In genomic region chr9:131309526-131310276, GRCh38 we compare ENCODE assay signal across 23 cellular contexts. TPM values are rescaled to one million over a fixed set of nuclear protein-coding genes. Genes with fewer than 3 reads are reported as not detected.
DNase-seq lines count a peak whose midpoint lies in the region; ATAC-seq and TF ChIP-seq lines count a peak whose summit lies in the region.
"Had no signal": no experiment of that assay in that cellular context is flagged by ENCODE, and none has a peak within 500 bp of the region (broad histone marks: within the 10 kb centered on the region; RNA-seq: fewer than 3 reads in every experiment).

No MANE protein-coding gene starts in this region.

- ATAC-seq in Right ventricle myocardium inferior (no peak), left ventricle myocardium superior (no peak), T-helper 17 cell (no peak), gastrocnemius medialis (no peak), HG02938 (IDR thresholded peaks at IDR 0.05; ENCODE audit: unreplicated experiment) (no peak), GM19455 (IDR thresholded peaks at IDR 0.05; ENCODE audit: unreplicated experiment) (no peak)
- ATAC-seq in central memory CD8-positive, alpha-beta T cell (replicated peaks; ENCODE audit: extremely low read depth, poor library complexity, severe bottlenecking) = no peak
- ATAC-seq: PC-3, SK-N-SH treated with all-trans-retinoic acid at 6 μM for 48 hours had no signal

- intact Hi-C loops in Right ventricle myocardium inferior (cut with DNase I) (no loop called here), left ventricle myocardium superior (cut with micrococcal nuclease) (no loop called here), gastrocnemius medialis (cut with DNase I; ENCODE audit: low total_unique reads) (no loop called here)

- peaks cover 17% of the 10 kb centered on the region for H3K4me1 Mint-ChIP-seq in T-helper 17 cell
- peaks cover 11% of the 10 kb centered on the region for H3K4me1 Mint-ChIP-seq in central memory CD8-positive, alpha-beta T cell

- H3K9me3 ChIP-seq in T-helper 17 cell (ENCODE audit: control insufficient read depth, low read length, poor library complexity, severe bottlenecking) (no peaks in the 10 kb centered on the region), gastrocnemius medialis (no peaks in the 10 kb centered on the region)
- H3K9me3 ChIP-seq: SJCRH30 had no signal

- no peaks in the 10 kb centered on the region for H3K9me3 Mint-ChIP-seq in central memory CD8-positive, alpha-beta T cell

- in situ Hi-C loops in gastrocnemius medialis (cut with MboI; ENCODE audit: low sequenced_read_pairs in 4 of 4) = no loop called here

- H3K36me3 ChIP-seq in gastrocnemius medialis = no peaks in the 10 kb centered on the region
- H3K36me3 ChIP-seq: SJCRH30 had no signal

- H3K27ac ChIP-seq in gastrocnemius medialis = peak overlapping the region; percentile 71 to 80 (median 78)
- H3K27ac ChIP-seq: SJCRH30 had no signal

- H3K4me1 ChIP-seq in gastrocnemius medialis = peaks cover 17 to 22% of the 10 kb centered on the region in 2 donors

- H3K4me3 Mint-ChIP-seq in T-helper 17 cell = no peak overlapping the region
- no peak overlapping the region for H3K4me3 Mint-ChIP-seq in central memory CD8-positive, alpha-beta T cell

- TF ChIP-seq CTCF in gastrocnemius medialis (IDR thresholded peaks at IDR 0.05 in 4 of 5, conservative IDR thresholded peaks at IDR 0.05 in 1 of 5) = no peak

- no peaks in the 10 kb centered on the region for H3K27me3 ChIP-seq in gastrocnemius medialis
- H3K27me3 ChIP-seq: SJCRH30 had no signal

- no peak overlapping the region for H3K4me3 ChIP-seq in gastrocnemius medialis
- H3K4me3 ChIP-seq: SJCRH30 had no signal

- H3K27me3 Mint-ChIP-seq in T-helper 17 cell = no peaks in the 10 kb centered on the region
- H3K27me3 Mint-ChIP-seq in central memory CD8-positive, alpha-beta T cell = no peaks in the 10 kb centered on the region

- peak overlapping the region; percentile 61 for H3K27ac Mint-ChIP-seq in T-helper 17 cell
- peak overlapping the region; percentile 64 for H3K27ac Mint-ChIP-seq in central memory CD8-positive, alpha-beta T cell (ENCODE audit: low read depth)
- H3K27ac Mint-ChIP-seq: CD14-positive monocyte had no signal

- H3K36me3 Mint-ChIP-seq in T-helper 17 cell (ENCODE audit: low read depth) = no peaks in the 10 kb centered on the region
- H3K36me3 Mint-ChIP-seq in central memory CD8-positive, alpha-beta T cell (ENCODE audit: insufficient read depth) = no peaks in the 10 kb centered on the region
- H3K36me3 Mint-ChIP-seq: CD14-positive monocyte had no signal

- peak; percentile 57 for DNase-seq in Right ventricle myocardium inferior (ENCODE audit: missing footprints)
- no peak for DNase-seq in left ventricle myocardium superior
- DNase-seq in T-helper 17 cell = no peak
- no peak for DNase-seq in central memory CD8-positive, alpha-beta T cell (ENCODE audit: low spot score in 2 of 2)
- no peak for DNase-seq in gastrocnemius medialis
- DNase-seq: Calu3, DMS153, DND-41, KBM-7, MV-4-11, NCI-H1105 treated with DMSO at 0.1 percent for 48 hours, NCI-H146, NCI-H1930, NCI-H2107, NCI-H524, PC-3 had no signal

- TF ChIP-seq POLR2A in gastrocnemius medialis (IDR thresholded peaks at IDR 0.05) = no peak

RNA-seq across cellular contexts. Expression of gene PLPP7, which starts 20.2 kb away (rescaled TPM):
- total RNA-seq in Right ventricle myocardium inferior (107 TPM), left ventricle myocardium superior (127 TPM), T-helper 17 cell (under 1 TPM in 1 of 2 donors, not detected in 1; 0.17 TPM), gastrocnemius medialis (100 to 1,000 TPM; 110 to 395 (median 184) TPM)
- total RNA-seq: A673, Calu3, MCF 10A, PC-3 had no signal

RNA-seq across cellular contexts. Expression of gene FAM78A, which starts 33.4 kb away (rescaled TPM):
- 62.9 TPM for total RNA-seq in Right ventricle myocardium inferior
- 69.1 TPM for total RNA-seq in left ventricle myocardium superior
- total RNA-seq in T-helper 17 cell = 10 to 100 TPM; 59.5 to 60.4 TPM
- 10 to 100 TPM in 2 of 4 donors, 1 to 10 TPM in 2; 3.6 to 16.0 (median 10.1) TPM for total RNA-seq in gastrocnemius medialis
- total RNA-seq: Calu3 had no signal

Comparison
In these comparisons a context has a peak if more than half of its experiments do, and no peak if none do; other contexts are left out.
1. RNA of gene PLPP7, which starts 20.2 kb away (total RNA-seq): 110 to 395 TPM in gastrocnemius medialis, 127 TPM in left ventricle myocardium superior (single experiment) and 107 TPM in Right ventricle myocardium inferior (single experiment); 0.17 TPM in T-helper 17 cell; every median in the first group is over 10 times any median in the second.